Comparison of ENCODE assay signal across 1 cellular context in genomic region chr17:78184868-78185267, GRCh38.
TF ChIP-seq lines count a peak whose summit lies in the region.

No MANE protein-coding gene starts in this region.

TF ChIP-seq in GM23338, 12 proteins besides CTCF, POLR2A, EP300 and RAD21 (continued from another document):
- TF ChIP-seq, protein P1, sequence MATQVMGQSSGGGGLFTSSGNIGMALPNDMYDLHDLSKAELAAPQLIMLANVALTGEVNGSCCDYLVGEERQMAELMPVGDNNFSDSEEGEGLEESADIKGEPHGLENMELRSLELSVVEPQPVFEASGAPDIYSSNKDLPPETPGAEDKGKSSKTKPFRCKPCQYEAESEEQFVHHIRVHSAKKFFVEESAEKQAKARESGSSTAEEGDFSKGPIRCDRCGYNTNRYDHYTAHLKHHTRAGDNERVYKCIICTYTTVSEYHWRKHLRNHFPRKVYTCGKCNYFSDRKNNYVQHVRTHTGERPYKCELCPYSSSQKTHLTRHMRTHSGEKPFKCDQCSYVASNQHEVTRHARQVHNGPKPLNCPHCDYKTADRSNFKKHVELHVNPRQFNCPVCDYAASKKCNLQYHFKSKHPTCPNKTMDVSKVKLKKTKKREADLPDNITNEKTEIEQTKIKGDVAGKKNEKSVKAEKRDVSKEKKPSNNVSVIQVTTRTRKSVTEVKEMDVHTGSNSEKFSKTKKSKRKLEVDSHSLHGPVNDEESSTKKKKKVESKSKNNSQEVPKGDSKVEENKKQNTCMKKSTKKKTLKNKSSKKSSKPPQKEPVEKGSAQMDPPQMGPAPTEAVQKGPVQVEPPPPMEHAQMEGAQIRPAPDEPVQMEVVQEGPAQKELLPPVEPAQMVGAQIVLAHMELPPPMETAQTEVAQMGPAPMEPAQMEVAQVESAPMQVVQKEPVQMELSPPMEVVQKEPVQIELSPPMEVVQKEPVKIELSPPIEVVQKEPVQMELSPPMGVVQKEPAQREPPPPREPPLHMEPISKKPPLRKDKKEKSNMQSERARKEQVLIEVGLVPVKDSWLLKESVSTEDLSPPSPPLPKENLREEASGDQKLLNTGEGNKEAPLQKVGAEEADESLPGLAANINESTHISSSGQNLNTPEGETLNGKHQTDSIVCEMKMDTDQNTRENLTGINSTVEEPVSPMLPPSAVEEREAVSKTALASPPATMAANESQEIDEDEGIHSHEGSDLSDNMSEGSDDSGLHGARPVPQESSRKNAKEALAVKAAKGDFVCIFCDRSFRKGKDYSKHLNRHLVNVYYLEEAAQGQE (IDR thresholded peaks at IDR 0.05; ENCODE audit: unreplicated experiment) = no peak
- TF ChIP-seq EZH2 (IDR thresholded peaks at IDR 0.05; ENCODE audit: low read depth, unreplicated experiment) = no peak
- no peak for TF ChIP-seq ZNF114 (CRISPR knock-in tag; IDR thresholded peaks at IDR 0.05)
- TF ChIP-seq CREB1 (CRISPR knock-in tag; IDR thresholded peaks at IDR 0.05; ENCODE audit: low read depth) = no peak
- TF ChIP-seq EZH2phosphoT487 (IDR thresholded peaks at IDR 0.05; ENCODE audit: unreplicated experiment) = no peak
- TF ChIP-seq JUNB (IDR thresholded peaks at IDR 0.05; ENCODE audit: unreplicated experiment) = no peak
- no peak for TF ChIP-seq STAT1 (IDR thresholded peaks at IDR 0.05; ENCODE audit: unreplicated experiment)
TF ChIP-seq in GM23338: peak in this region for 0.
